In genomic region chr10:62636825-62637248, GRCh38 we compare ENCODE assay signal across 9 cellular contexts.
DNase-seq lines count a peak whose midpoint lies in the region; ATAC-seq and TF ChIP-seq lines count a peak whose summit lies in the region.
"Had no signal": no experiment of that assay in that cellular context is flagged by ENCODE, and none has a peak within 500 bp of the region (broad histone marks: within the 10 kb centered on the region; RNA-seq: fewer than 3 reads in every experiment).

No MANE protein-coding gene starts in this region.

- H3K4me3 ChIP-seq in GM12864 (ENCODE audit: low read depth, low read length): peak overlapping the region; percentile 10; the same call in 1 of the 2 replicates
- peak overlapping the region; percentile 20 for H3K4me3 ChIP-seq in effector memory CD4-positive, alpha-beta T cell (ENCODE audit: insufficient read depth, low read depth, low read length, poor library complexity, severe bottlenecking)
- H3K4me3 ChIP-seq in HAP-1: no peak overlapping the region

- ATAC-seq in stimulated activated naive CD8-positive, alpha-beta T cell treated with anti-CD3 and anti-CD28 coated beads, Interleukin-15, Interleukin-2, amounts not matched to agents 100 U/mL and 50 U/mL, for 24 hours: peak; percentile 19

- peaks cover 18% of the 10 kb centered on the region for H3K4me1 ChIP-seq in effector memory CD4-positive, alpha-beta T cell (ENCODE audit: control insufficient read depth, insufficient read depth, low read length, poor library complexity, severe bottlenecking)
- no peaks in the 10 kb centered on the region for H3K4me1 ChIP-seq in HAP-1

- peak overlapping the region; percentile 77 for H3K27ac ChIP-seq in effector memory CD4-positive, alpha-beta T cell (ENCODE audit: insufficient read depth, low read length, poor library complexity, severe bottlenecking)

- no peaks in the 10 kb centered on the region for H3K27me3 ChIP-seq in effector memory CD4-positive, alpha-beta T cell (replicated peaks; ENCODE audit: control insufficient read depth, insufficient read depth, low read length, poor library complexity, severe bottlenecking)
- no peaks in the 10 kb centered on the region for H3K27me3 ChIP-seq in HAP-1 (ENCODE audit: low read depth)

- in situ Hi-C loops in HAP-1 (cut with MboI; ENCODE audit: low sequenced_read_pairs): no loop called here

- TF ChIP-seq CTCF in GM12864 (IDR thresholded peaks at IDR 0.05; ENCODE audit: low read depth, low read length, missing control alignments): peak; percentile 5

- DNase-seq in GM12864 (ENCODE audit: low read depth): no peak
- peak; percentile 25 for DNase-seq in NOMO-1 treated with DMSO at 0.1 percent for 48 hours (lab: John Stamatoyannopoulos, UW; ENCODE audit: unreplicated experiment)
- DNase-seq in effector memory CD4-positive, alpha-beta T cell: no peak
- DNase-seq in stimulated activated naive CD8-positive, alpha-beta T cell treated with anti-CD3 and anti-CD28 coated beads, Interleukin-15, Interleukin-2, amounts not matched to agents 100 U/mL and 50 U/mL, for 24 hours: no peak
- no peak for DNase-seq in NCI-H82 (lab: John Stamatoyannopoulos, UW)
- no peak for DNase-seq in NCI-H1105 treated with DMSO at 0.1 percent for 48 hours (lab: John Stamatoyannopoulos, UW)
- DNase-seq in HAP-1 (ENCODE audit: low spot score in 2 of 2): no peak
- no peak for DNase-seq in activated effector memory CD4-positive, alpha-beta T cell treated with anti-CD3 and anti-CD28 coated beads, Interleukin-2, amount 50 U/mL, for 16 hours
- DNase-seq: SHP77 had no signal

- no peaks in the 10 kb centered on the region for H3K9me3 ChIP-seq in effector memory CD4-positive, alpha-beta T cell (ENCODE audit: control insufficient read depth, low read length)
- no peaks in the 10 kb centered on the region for H3K9me3 ChIP-seq in HAP-1

- no peaks in the 10 kb centered on the region for H3K36me3 ChIP-seq in effector memory CD4-positive, alpha-beta T cell (ENCODE audit: control insufficient read depth, insufficient read depth, low read length)
- H3K36me3 ChIP-seq in HAP-1 (replicated peaks): no peaks in the 10 kb centered on the region
